ENCODE assay signal across 39 cellular contexts in genomic region chr6:52752310-52752709, GRCh38. TPM values are rescaled to one million over a fixed set of nuclear protein-coding genes. Genes with fewer than 3 reads are reported as not detected.
"Had no signal": no experiment of that assay in that cellular context is flagged by ENCODE, and none has a peak within 500 bp of the region (broad histone marks: within the 10 kb centered on the region; RNA-seq: fewer than 3 reads in every experiment).

No MANE protein-coding gene starts in this region.

- H3K27ac ChIP-seq: adrenal gland, ascending aorta, brain microvascular endothelial cell, breast epithelium, cardiac muscle cell had no signal

- ATAC-seq: activated naive CD4-positive, alpha-beta T cell treated with anti-CD3 and anti-CD28 coated beads, Interleukin-2, amount 50 U/mL, for 72 hours; activated naive CD8-positive, alpha-beta T cell treated with anti-CD3 and anti-CD28 coated beads, Interleukin-2, amount 50 U/mL, for 24 hours; activated T-cell treated with anti-CD3 and anti-CD28 coated beads, Interleukin-2, amount 50 U/mL, for 4 hours; activated T-cell treated with anti-CD3 and anti-CD28 coated beads, Interleukin-2, amount 50 U/mL, for 72 hours; activated T-helper 17 cell treated with anti-CD3 and anti-CD28 coated beads, Interleukin-2, amount 50 U/mL, for 72 hours; body of pancreas had no signal

- H3K9me3 ChIP-seq: adrenal gland, body of pancreas had no signal

- H3K4me3 ChIP-seq: adrenal gland, ascending aorta, body of pancreas, breast epithelium, cardiac muscle cell had no signal

- H3K36me3 ChIP-seq: adrenal gland, ascending aorta, brain microvascular endothelial cell, breast epithelium, cardiac muscle cell had no signal

- FAIRE-seq: astrocyte, bronchial epithelial cell had no signal

- H3K27me3 ChIP-seq: adrenal gland, ascending aorta, body of pancreas, brain microvascular endothelial cell, breast epithelium, cardiac muscle cell had no signal

- H3K4me1 ChIP-seq: adrenal gland, ascending aorta, breast epithelium had no signal

- DNase-seq: activated effector memory CD4-positive, alpha-beta T cell treated with anti-CD3 and anti-CD28 coated beads, Interleukin-2, amount 50 U/mL, for 16 hours; activated effector memory CD4-positive, alpha-beta T cell treated with Interleukin-2 at 50 U/mL for 16 hours; activated gamma-delta T cell treated with Interleukin-2 at 50 U/mL for 16 hours; activated naive CD4-positive, alpha-beta T cell; activated naive CD4-positive, alpha-beta T cell treated with anti-CD3 and anti-CD28 coated beads for 36 hours; activated naive CD4-positive, alpha-beta T cell treated with anti-CD3 and anti-CD28 coated beads, Interleukin-2, amount 10 ng/mL, durations not matched to agents 7 days and 5 days; activated naive CD4-positive, alpha-beta T cell treated with anti-CD3 and anti-CD28 coated beads, Interleukin-2, amount 50 U/mL, for 16 hours; activated naive CD4-positive, alpha-beta T cell treated with Interleukin-2 at 50 U/mL for 16 hours; activated naive CD8-positive, alpha-beta T cell treated with anti-CD3 and anti-CD28 coated beads for 36 hours; activated naive CD8-positive, alpha-beta T cell treated with anti-CD3 and anti-CD28 coated beads, Interleukin-2, amount 10 ng/mL, durations not matched to agents 7 days and 5 days; activated naive CD8-positive, alpha-beta T cell treated with anti-CD3 and anti-CD28 coated beads, Interleukin-2, amount 50 U/mL, for 24 hours; activated T-cell treated with anti-CD3 and anti-CD28 coated beads for 4 hours; activated T-cell treated with anti-CD3 and anti-CD28 coated beads, Interleukin-2, amount 50 U/mL, for 1 hour; activated T-cell treated with anti-CD3 and anti-CD28 coated beads, Interleukin-2, amount 50 U/mL, for 24 hours; activated T-cell treated with anti-CD3 and anti-CD28 coated beads, Interleukin-2, amount 50 U/mL, for 4 hours; activated T-cell treated with anti-CD3 and anti-CD28 coated beads, Interleukin-2, amount 50 U/mL, for 48 hours; activated T-cell treated with anti-CD3 and anti-CD28 coated beads, Interleukin-2, amount 50 U/mL, for 72 hours; adrenal gland; amniotic stem cell; amygdala; anterior cingulate cortex; aorta; body of pancreas; brain microvascular endothelial cell; caudate nucleus; central memory CD4-positive, alpha-beta T cell; cerebellar nuclear complex had no signal

RNA-seq across cellular contexts. Expression of gene GSTA2, which starts 11.0 kb away (rescaled TPM):
- total RNA-seq: activated naive CD4-positive, alpha-beta T cell treated with anti-CD3 and anti-CD28 coated beads for 36 hours; activated naive CD4-positive, alpha-beta T cell treated with anti-CD3 and anti-CD28 coated beads, Interleukin-2, amount 50 U/mL, for 72 hours; activated naive CD8-positive, alpha-beta T cell treated with anti-CD3 and anti-CD28 coated beads for 36 hours; activated naive CD8-positive, alpha-beta T cell treated with anti-CD3 and anti-CD28 coated beads, Interleukin-2, amount 10 ng/mL, durations not matched to agents 7 days and 5 days; activated T-cell treated with anti-CD3 and anti-CD28 coated beads, Interleukin-2, amount 50 U/mL, for 4 hours; activated T-cell treated with anti-CD3 and anti-CD28 coated beads, Interleukin-2, amount 50 U/mL, for 72 hours; activated T-helper 1 cell treated with anti-CD3 and anti-CD28 coated beads, Interleukin-12 subunit alpha, Interleukin-12 subunit beta, Interleukin-2, Interleukin-4 antibody, amounts not matched to agents 30 ng/mL and 10 ng/mL and 1 ng/mL, durations not matched to agents 14 hours and 24 hours and 36 hours; activated T-helper 17 cell treated with anti-CD3 and anti-CD28 coated beads, Interleukin-2, amount 50 U/mL, for 72 hours; activated T-helper 2 cell treated with anti-CD3 and anti-CD28 coated beads, Interferon-gamma antibody, Interleukin-2, Interleukin-4, amounts not matched to agents 10 μg/mL and 5 μg/mL and 100 μg/mL, durations not matched to agents 14 hours and 24 hours and 36 hours; aorta; ascending aorta; astrocyte; breast epithelium; bronchial epithelial cell; cardiac muscle cell; cardiac septum; cerebellum; chondrocyte had no signal

RNA-seq across cellular contexts. Expression of gene GSTA1, which starts 51.3 kb away (rescaled TPM):
- total RNA-seq: activated naive CD4-positive, alpha-beta T cell treated with anti-CD3 and anti-CD28 coated beads for 36 hours; activated naive CD4-positive, alpha-beta T cell treated with anti-CD3 and anti-CD28 coated beads, Interleukin-2, amount 50 U/mL, for 72 hours; activated naive CD8-positive, alpha-beta T cell treated with anti-CD3 and anti-CD28 coated beads for 36 hours; activated naive CD8-positive, alpha-beta T cell treated with anti-CD3 and anti-CD28 coated beads, Interleukin-2, amount 10 ng/mL, durations not matched to agents 7 days and 5 days; activated T-cell treated with anti-CD3 and anti-CD28 coated beads, Interleukin-2, amount 50 U/mL, for 72 hours; activated T-helper 1 cell treated with anti-CD3 and anti-CD28 coated beads, Interleukin-12 subunit alpha, Interleukin-12 subunit beta, Interleukin-2, Interleukin-4 antibody, amounts not matched to agents 30 ng/mL and 10 ng/mL and 1 ng/mL, durations not matched to agents 14 hours and 24 hours and 36 hours; activated T-helper 17 cell treated with anti-CD3 and anti-CD28 coated beads, Interleukin-2, amount 50 U/mL, for 72 hours; activated T-helper 2 cell treated with anti-CD3 and anti-CD28 coated beads, Interferon-gamma antibody, Interleukin-2, Interleukin-4, amounts not matched to agents 10 μg/mL and 5 μg/mL and 100 μg/mL, durations not matched to agents 14 hours and 24 hours and 36 hours; bronchial epithelial cell; cardiac muscle cell; cardiac septum; cerebellum; chondrocyte had no signal
